ENCODE assay signal across 8 cellular contexts in genomic region chr2:235766206-235766794, GRCh38.
DNase-seq lines count a peak whose midpoint lies in the region; TF ChIP-seq lines count a peak whose summit lies in the region.

No MANE protein-coding gene starts in this region.

- H3K27me3 Mint-ChIP-seq in nephron (ENCODE audit: low read depth): no peaks in the 10 kb centered on the region

- peak; percentile 74 for TF ChIP-seq CTCF in GM12874 (IDR thresholded peaks at IDR 0.05; ENCODE audit: insufficient read depth, low read depth, low read length)
- peak; percentile 80 for TF ChIP-seq CTCF in HL-60 (IDR thresholded peaks at IDR 0.05; ENCODE audit: insufficient read depth, low read length)
- peak; percentile 87 for TF ChIP-seq CTCF in fibroblast of mammary gland (conservative IDR thresholded peaks at IDR 0.05; ENCODE audit: control insufficient read depth, insufficient read depth, low read depth, low read length)
- peak; percentile 92 to 97 (median 95) for TF ChIP-seq CTCF in nephron (IDR thresholded peaks at IDR 0.05; ENCODE audit: unreplicated experiment in 3 of 3)
- TF ChIP-seq CTCF in testis (IDR thresholded peaks at IDR 0.05): peak; percentile 74 to 100 (median 91)

- H3K27me3 ChIP-seq in HL-60 (ENCODE audit: insufficient read depth, poor library complexity, severe bottlenecking): no peaks in the 10 kb centered on the region
- H3K27me3 ChIP-seq in testis: no peaks in the 10 kb centered on the region

- TF ChIP-seq POLR2A in testis (IDR thresholded peaks at IDR 0.05): no peak

- no peaks in the 10 kb centered on the region for H3K36me3 ChIP-seq in testis (ENCODE audit: low read depth, missing control alignments)

- H3K4me3 Mint-ChIP-seq in nephron: no peak overlapping the region

- H3K27ac Mint-ChIP-seq in nephron: no peak overlapping the region

- H3K4me1 ChIP-seq in testis: no peaks in the 10 kb centered on the region

- H3K27ac ChIP-seq in HL-60 (replicated peaks) (no peak overlapping the region), testis (no peak overlapping the region)

- peaks cover 12% of the 10 kb centered on the region for H3K36me3 Mint-ChIP-seq in nephron (ENCODE audit: low read depth)

- 21 to 23% methylated on average over 11 of the region's 11 CpGs for WGBS in testis, 2 donors

- H3K9me3 Mint-ChIP-seq in nephron: no peaks in the 10 kb centered on the region

- intact Hi-C loops in testis (cut with DNase I; ENCODE audit: low total_unique reads): no loop called here

- peaks cover 5% of the 10 kb centered on the region for H3K4me1 Mint-ChIP-seq in nephron

- H3K4me3 ChIP-seq in HL-60 (replicated peaks; ENCODE audit: insufficient read depth, low read length): no peak overlapping the region
- no peak overlapping the region for H3K4me3 ChIP-seq in fibroblast of mammary gland (ENCODE audit: control insufficient read depth, low read depth, low read length)
- no peak overlapping the region for H3K4me3 ChIP-seq in testis

- peak; percentile 71 for DNase-seq in A172 (ENCODE audit: low spot score)
- peak; percentile 28 to 38 for DNase-seq in HL-60 (ENCODE audit: low read depth in 1 of 2, low spot score in 1 of 2)
- peak; percentile 91 for DNase-seq in NCI-H82 (lab: John Stamatoyannopoulos, UW)
- peak; percentile 13 for DNase-seq in activated CD8-positive, alpha-beta memory T cell treated with anti-CD3 and anti-CD28 coated beads, Interleukin-2, amount 50 U/mL, for 24 hours (ENCODE audit: extremely low read depth)
- DNase-seq in fibroblast of mammary gland (ENCODE audit: low read depth): peak; percentile 82
- DNase-seq in testis: peak; percentile 86

- no peaks in the 10 kb centered on the region for H3K9me3 ChIP-seq in testis

Comparison
In these comparisons a context has a peak if more than half of its experiments do, and no peak if none do; other contexts are left out.
1. DNase-seq: peak in every context shown above with its lines; median percentile 91 in NCI-H82; 86 in testis; 82 in fibroblast of mammary gland; 71 in A172; 33 in HL-60; 13 in activated CD8-positive, alpha-beta memory T cell treated with anti-CD3 and anti-CD28 coated beads, Interleukin-2, amount 50 U/mL, for 24 hours.